ENCODE assay signal across 8 cellular contexts in the genomic region with DNA sequence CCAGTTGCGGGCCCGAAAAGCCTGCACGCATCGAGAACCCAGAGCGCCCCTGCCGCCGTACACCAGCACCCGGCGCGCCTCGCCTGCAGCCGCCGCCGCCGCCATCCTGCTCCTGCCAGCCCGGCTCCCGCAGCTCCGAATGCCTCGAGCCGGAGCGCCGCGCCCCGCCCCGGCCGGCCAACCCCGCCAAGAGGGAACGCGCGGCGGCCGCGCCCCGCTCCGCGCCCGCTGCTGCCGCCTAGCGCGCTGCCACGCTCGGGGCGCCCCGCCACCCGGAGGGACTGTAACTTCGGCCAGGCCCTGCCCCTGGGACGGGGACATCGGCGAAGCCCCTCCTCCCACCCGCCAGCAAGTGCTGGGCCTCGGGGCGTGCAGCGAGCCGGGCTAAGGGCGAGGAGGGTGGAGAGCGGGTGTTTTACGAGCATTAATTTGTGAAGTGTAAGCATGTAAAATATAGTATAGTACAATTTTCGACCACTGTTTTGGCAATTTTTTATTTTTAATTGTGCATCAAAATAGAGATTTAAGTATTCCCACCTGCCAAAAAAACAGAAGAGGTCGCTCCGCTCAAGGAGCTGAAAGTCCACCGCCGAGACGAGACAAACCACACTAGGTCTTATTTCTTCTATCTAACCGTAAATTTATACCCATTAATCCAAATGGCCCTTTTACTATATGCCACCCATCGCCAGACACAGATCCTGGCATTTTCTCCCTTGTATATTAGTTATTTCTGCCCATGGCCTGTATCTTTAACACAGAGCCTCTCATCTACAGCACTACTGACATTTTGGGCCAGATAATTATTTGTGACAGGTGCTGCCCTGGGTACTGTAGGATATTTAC. TPM values are rescaled to one million over a fixed set of nuclear protein-coding genes. Genes with fewer than 3 reads are reported as not detected.
DNase-seq lines count a peak whose midpoint lies in the region; ATAC-seq and TF ChIP-seq lines count a peak whose summit lies in the region.

TSS of gene QDPR (minus strand) at position 141 of the 846 bp plus-strand sequence. CDS start at position 105, 36 bp downstream.

- peak in 1 of 2 donors; percentile 23 for TF ChIP-seq POLR2A in gastroesophageal sphincter (IDR thresholded peaks at IDR 0.05)

- peak within 1 kb of the TSS; percentile 54 for H3K4me3 ChIP-seq in SJSA1
- peak within 1 kb of the TSS; percentile 82 to 95 for H3K4me3 ChIP-seq in gastroesophageal sphincter
- H3K4me3 ChIP-seq in neutrophil (ENCODE audit: low read depth in 1 of 2, low read length in 1 of 2) = peak within 1 kb of the TSS; percentile 47 to 61

- ATAC-seq in GM21381 (IDR thresholded peaks at IDR 0.05; ENCODE audit: unreplicated experiment) = peak; percentile 97
- peak; percentile 90 for ATAC-seq in gastroesophageal sphincter

- WGBS in gastroesophageal sphincter (ENCODE audit: low coverage in 1 of 2), 2 donors = 1 to 6% methylated on average over 7 to 10 of the region's 65 CpGs

- TF ChIP-seq CTCF in gastroesophageal sphincter (IDR thresholded peaks at IDR 0.05) (peak; percentile 12 to 52 (median 48)), neutrophil (IDR thresholded peaks at IDR 0.05) (no peak)

- no peak for TF ChIP-seq EP300 in gastroesophageal sphincter (IDR thresholded peaks at IDR 0.05)

- H3K9me3 ChIP-seq in SJSA1 (replicated peaks) = no peaks in the 10 kb centered on the region
- H3K9me3 ChIP-seq in gastroesophageal sphincter = no peaks in the 10 kb centered on the region
- no peaks in the 10 kb centered on the region for H3K9me3 ChIP-seq in neutrophil

- H3K27me3 ChIP-seq in SJSA1 (replicated peaks) = no peaks in the 10 kb centered on the region
- peaks cover 4% of the 10 kb centered on the region for H3K27me3 ChIP-seq in gastroesophageal sphincter
- H3K27me3 ChIP-seq in neutrophil = peaks cover 12% of the 10 kb centered on the region

- 0 out of 2 replicates have a peak, but pooled peaks cover 3% of the 10 kb centered on the region for H3K4me1 ChIP-seq in SJSA1 (replicated peaks)
- H3K4me1 ChIP-seq in gastroesophageal sphincter = peaks cover 3 to 29% (median 14%) of the 10 kb centered on the region in 3 donors
- H3K4me1 ChIP-seq in neutrophil (ENCODE audit: control insufficient read depth in 1 of 2, insufficient read depth in 1 of 2, low read depth in 1 of 2, low read length in 1 of 2) = peaks cover 11 to 25% of the 10 kb centered on the region in 2 experiments

- no peaks in the 10 kb centered on the region for H3K36me3 ChIP-seq in SJSA1
- H3K36me3 ChIP-seq in gastroesophageal sphincter = peaks cover 0 to 17% of the 10 kb centered on the region in 2 donors
- no peaks in the 10 kb centered on the region for H3K36me3 ChIP-seq in neutrophil

- DNase-seq in DMS53 (lab: John Stamatoyannopoulos, UW) (peak; percentile 95), HUDEP-2 (lab: John Stamatoyannopoulos, UW; ENCODE audit: unreplicated experiment in 76 of 76) (peak in 74 of 76 experiments; percentile 8 to 89 (median 74)), SJSA1 (ENCODE audit: low read depth in 1 of 2, low spot score in 2 of 2) (peak; percentile 41 to 68), substantia nigra (lab: John Stamatoyannopoulos, UW) (peak; percentile 57 to 92 (median 85))
- peak; percentile 37 to 74 (median 54) for DNase-seq in activated naive CD4-positive, alpha-beta T cell (lab: John Stamatoyannopoulos, UW)

- H3K27ac ChIP-seq in SJSA1 (no peak within 1 kb of the TSS), gastroesophageal sphincter (peak within 1 kb of the TSS; percentile 48 to 90 (median 86)), neutrophil (no peak within 1 kb of the TSS), substantia nigra (ENCODE audit: low read depth, low read length, poor library complexity, severe bottlenecking) (peak within 1 kb of the TSS; percentile 98)

RNA-seq across cellular contexts. Expression of gene QDPR, which starts in this region (rescaled TPM):
- total RNA-seq in SJSA1 (2014; rRNA removed; shearing (Covaris generic)) = 10.1 and 24.5 TPM in 2 replicates
- 10 to 100 TPM in 1 of 4 donors, 1 to 10 TPM in 3; 2.3 to 13.6 (median 6.0) TPM for total RNA-seq in gastroesophageal sphincter

Comparison
In these comparisons a context has a peak if more than half of its experiments do, and no peak if none do; other contexts are left out.
1. H3K27ac ChIP-seq: peak in gastroesophageal sphincter (4 of 4) and substantia nigra (single experiment); none in SJSA1 (single experiment) and neutrophil (single experiment).
2. Peak in every context shown above with its lines, with median percentiles within 50 percentile points of each other: DNase-seq and H3K4me3 ChIP-seq.